Comparison of ENCODE assay signal across 18 cellular contexts in the genomic region with DNA sequence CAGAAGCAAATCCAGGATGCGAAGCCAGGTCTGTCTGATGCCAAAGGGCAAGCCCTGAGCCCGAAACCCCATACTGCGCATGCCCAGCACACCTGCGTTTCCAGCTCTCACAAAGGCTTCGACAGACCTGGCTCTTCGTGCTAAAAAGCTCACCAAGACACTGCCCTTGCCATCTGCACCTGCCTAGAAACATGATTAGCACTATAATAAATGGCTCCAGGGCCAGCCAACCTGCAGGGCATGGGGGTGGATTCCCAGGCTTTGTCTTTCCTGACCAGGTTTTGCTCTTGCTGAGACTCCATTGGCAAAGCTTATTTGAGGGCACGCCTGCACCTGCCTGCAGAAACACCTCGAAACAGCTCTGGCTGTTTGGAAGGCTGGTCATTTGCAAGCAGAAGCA.
"Had no signal": no experiment of that assay in that cellular context is flagged by ENCODE, and none has a peak within 500 bp of the region (broad histone marks: within the 10 kb centered on the region; RNA-seq: fewer than 3 reads in every experiment).

No MANE protein-coding gene starts in this region.

- H3K27ac ChIP-seq: body of pancreas, prostate gland, right atrium auricular region, tibial nerve, uterus had no signal

- H3K4me3 ChIP-seq: body of pancreas, dorsolateral prefrontal cortex, prostate gland, right atrium auricular region, tibial nerve, uterus had no signal

- H3K9me3 ChIP-seq: body of pancreas, prostate gland, right atrium auricular region, tibial nerve, uterus had no signal

- H3K36me3 ChIP-seq: uterus had no signal

- H3K27me3 ChIP-seq: body of pancreas, dorsolateral prefrontal cortex, right atrium auricular region, tibial nerve, uterus had no signal

- H3K4me1 ChIP-seq: body of pancreas, prostate gland, right atrium auricular region, tibial nerve, uterus had no signal

- ATAC-seq: activated T-helper 17 cell treated with anti-CD3 and anti-CD28 coated beads, Interleukin-2, amount 50 U/mL, for 72 hours; body of pancreas had no signal

- DNase-seq: activated CD4-positive, alpha-beta memory T cell treated with anti-CD3 and anti-CD28 coated beads, Interleukin-2, amount 10 ng/mL, durations not matched to agents 7 days and 5 days; activated CD4-positive, alpha-beta T cell treated with anti-CD3 and anti-CD28 coated beads for 48 hours; activated CD4-positive, CD25-positive, alpha-beta regulatory T cell; activated naive CD4-positive, alpha-beta T cell; activated T-cell treated with anti-CD3 and anti-CD28 coated beads, Interleukin-2, amount 50 U/mL, for 1 hour; body of pancreas; foreskin fibroblast; hippocampal formation; islet precursor cell; stimulated activated CD4-positive, alpha-beta T cell treated with anti-CD3 and anti-CD28 coated beads, Interleukin-12 subunit alpha, Interleukin-12 subunit beta, amount 100 ng/mL, for 4 hours; stimulated activated CD4-positive, alpha-beta T cell treated with anti-CD3 and anti-CD28 coated beads, Interleukin-1b, Interleukin-23, amount 100 ng/mL, for 48 hours; T-helper 9 cell; uterus had no signal
